17 cellular contexts compared by ENCODE assay signal in genomic region chrX:154058207-154058997, GRCh38. TPM values are rescaled to one million over a fixed set of nuclear protein-coding genes. Genes with fewer than 3 reads are reported as not detected.
DNase-seq lines count a peak whose midpoint lies in the region; ATAC-seq, FAIRE-seq and TF ChIP-seq lines count a peak whose summit lies in the region.
"Had no signal": no experiment of that assay in that cellular context is flagged by ENCODE, and none has a peak within 500 bp of the region (broad histone marks: within the 10 kb centered on the region; RNA-seq: fewer than 3 reads in every experiment).

No MANE protein-coding gene starts in this region.

- no peak for FAIRE-seq in astrocyte (lab: Jason Lieb, UNC)

- intact Hi-C loops in sciatic nerve (cut with DNase I) (no loop called here), esophagus squamous epithelium (cut with DNase I) (no loop called here)

- H4K20me1 ChIP-seq in astrocyte (ENCODE audit: insufficient read depth, low read length): peaks cover 73% of the 10 kb centered on the region

- ATAC-seq in sciatic nerve: peak; percentile 17
- no peak for ATAC-seq in HG03460 (IDR thresholded peaks at IDR 0.05; ENCODE audit: unreplicated experiment)
- ATAC-seq: A549, left lung had no signal

- H3K4me1 Mint-ChIP-seq in activated CD4-positive, alpha-beta T cell treated with anti-CD3 and anti-CD28 coated beads, Interleukin-2, amount 10 ng/mL, durations not matched to agents 7 days and 5 days: peaks cover 53% of the 10 kb centered on the region
- peaks cover under 1 to 38% (median 17%) of the 10 kb centered on the region in 3 donors for H3K4me1 Mint-ChIP-seq in IgD-negative memory B cell
- peaks cover 8% of the 10 kb centered on the region for H3K4me1 Mint-ChIP-seq in astrocyte (ENCODE audit: low read depth, unreplicated experiment)

- H3K9me3 ChIP-seq in astrocyte (ENCODE audit: insufficient read depth, low read depth, low read length): no peaks in the 10 kb centered on the region
- no peaks in the 10 kb centered on the region for H3K9me3 ChIP-seq in esophagus squamous epithelium
- H3K9me3 ChIP-seq: A549, left lung, prostate gland, SK-N-SH, spleen had no signal

- H3K27ac ChIP-seq in astrocyte (ENCODE audit: low read depth, low read length): no peak overlapping the region
- no peak overlapping the region for H3K27ac ChIP-seq in esophagus squamous epithelium
- H3K27ac ChIP-seq: A549, left lung had no signal

- H3K79me2 ChIP-seq in astrocyte (ENCODE audit: insufficient read depth, low read length): peaks cover 75% of the 10 kb centered on the region

- H3K4me2 ChIP-seq in astrocyte (ENCODE audit: low read length): peak overlapping the region; percentile 3
- H3K4me2 ChIP-seq: A549, SK-N-SH had no signal

- no peaks in the 10 kb centered on the region for H3K9me3 Mint-ChIP-seq in activated CD4-positive, alpha-beta T cell treated with anti-CD3 and anti-CD28 coated beads, Interleukin-2, amount 10 ng/mL, durations not matched to agents 7 days and 5 days
- H3K9me3 Mint-ChIP-seq in IgD-negative memory B cell (no peaks in the 10 kb centered on the region), astrocyte (ENCODE audit: unreplicated experiment) (no peaks in the 10 kb centered on the region)

- DNase-seq in activated CD4-positive, alpha-beta T cell treated with anti-CD3 and anti-CD28 coated beads, Interleukin-2, amount 50 U/mL, for 48 hours: peak; percentile 6 to 17
- DNase-seq in activated CD4-positive, alpha-beta T cell treated with anti-CD3 and anti-CD28 coated beads, Interleukin-2, amount 10 ng/mL, durations not matched to agents 7 days and 5 days: no peak
- DNase-seq in astrocyte (ENCODE audit: low read depth) (no peak), sciatic nerve (ENCODE audit: low spot score) (no peak), GM13977 (ENCODE audit: low spot score) (no peak), esophagus squamous epithelium (lab: John Stamatoyannopoulos, UW) (no peak)
- DNase-seq: activated CD8-positive, alpha-beta memory T cell treated with anti-CD3 and anti-CD28 coated beads for 24 hours; left lung; NCI-H1105 treated with DMSO at 0.1 percent for 48 hours; NCI-H82; SK-N-SH; spleen; stimulated activated naive CD4-positive, alpha-beta T cell had no signal

- no peak for TF ChIP-seq POLR2A in esophagus squamous epithelium (IDR thresholded peaks at IDR 0.05)

- no peaks in the 10 kb centered on the region for H3K27me3 ChIP-seq in astrocyte (ENCODE audit: insufficient read depth, low read length)
- H3K27me3 ChIP-seq in esophagus squamous epithelium: no peaks in the 10 kb centered on the region
- H3K27me3 ChIP-seq: left lung had no signal

- H3K9ac ChIP-seq in astrocyte (ENCODE audit: low read length): no peak overlapping the region
- H3K9ac ChIP-seq: SK-N-SH had no signal

- H3K4me1 ChIP-seq in astrocyte (ENCODE audit: insufficient read depth, low read length): peaks cover 8% of the 10 kb centered on the region
- peaks cover 0 to 68% (median 9%) of the 10 kb centered on the region in 3 donors for H3K4me1 ChIP-seq in esophagus squamous epithelium
- H3K4me1 ChIP-seq: prostate gland had no signal

- H3K4me3 ChIP-seq in astrocyte (ENCODE audit: insufficient read depth, low read depth, low read length) (no peak overlapping the region), esophagus squamous epithelium (no peak overlapping the region)
- H3K4me3 ChIP-seq: A549, left lung, prostate gland, spleen had no signal

- H3K27me3 Mint-ChIP-seq in activated CD4-positive, alpha-beta T cell treated with anti-CD3 and anti-CD28 coated beads, Interleukin-2, amount 10 ng/mL, durations not matched to agents 7 days and 5 days: no peaks in the 10 kb centered on the region
- H3K27me3 Mint-ChIP-seq in IgD-negative memory B cell (peaks cover 4% of the 10 kb centered on the region), astrocyte (ENCODE audit: low read depth, unreplicated experiment) (no peaks in the 10 kb centered on the region)

- H3K27ac Mint-ChIP-seq in activated CD4-positive, alpha-beta T cell treated with anti-CD3 and anti-CD28 coated beads, Interleukin-2, amount 10 ng/mL, durations not matched to agents 7 days and 5 days: no peak overlapping the region
- H3K27ac Mint-ChIP-seq in IgD-negative memory B cell: peak overlapping the region in 2 of 3 donors; percentile 5 to 46
- no peak overlapping the region for H3K27ac Mint-ChIP-seq in astrocyte (ENCODE audit: unreplicated experiment)

- in situ Hi-C loops in GM13977 (cut with MboI; ENCODE audit: low pct_unique_long_range_greater_than_20kb, low sequenced_read_pairs, unreplicated experiment): no loop called here

- H2AFZ ChIP-seq in astrocyte (ENCODE audit: low read depth, low read length): no peak overlapping the region

- CTCF ChIA-PET in activated CD4-positive, alpha-beta T cell treated with anti-CD3 and anti-CD28 coated beads, Interleukin-2, amount 10 ng/mL, durations not matched to agents 7 days and 5 days (lab: Charles Lee): interaction anchor here (1.2 kb wide), 1 partner anchor 90 kb away, joined by 3 read pairs; no protein-coding TSS in a partner anchor

- no peaks in the 10 kb centered on the region for H3K36me3 ChIP-seq in astrocyte (ENCODE audit: insufficient read depth, low read length)
- no peaks in the 10 kb centered on the region for H3K36me3 ChIP-seq in esophagus squamous epithelium
- H3K36me3 ChIP-seq: prostate gland had no signal

- TF ChIP-seq CTCF in astrocyte (IDR thresholded peaks at IDR 0.05; ENCODE audit: insufficient read depth, low read depth, low read length) (no peak), GM13977 (IDR thresholded peaks at IDR 0.05; ENCODE audit: extremely low read depth, insufficient read depth, missing control alignments) (no peak), esophagus squamous epithelium (IDR thresholded peaks at IDR 0.05) (no peak)

- H3K36me3 Mint-ChIP-seq in activated CD4-positive, alpha-beta T cell treated with anti-CD3 and anti-CD28 coated beads, Interleukin-2, amount 10 ng/mL, durations not matched to agents 7 days and 5 days (ENCODE audit: low read depth): peaks cover 26% of the 10 kb centered on the region
- H3K36me3 Mint-ChIP-seq in IgD-negative memory B cell: peaks cover 2% of the 10 kb centered on the region
- peaks cover 4% of the 10 kb centered on the region for H3K36me3 Mint-ChIP-seq in astrocyte (ENCODE audit: low read depth, unreplicated experiment)

- POLR2A ChIA-PET in activated CD4-positive, alpha-beta T cell treated with anti-CD3 and anti-CD28 coated beads, Interleukin-2, amount 10 ng/mL, durations not matched to agents 7 days and 5 days (lab: Charles Lee): no interaction called here

- no peak overlapping the region for H3K4me3 Mint-ChIP-seq in activated CD4-positive, alpha-beta T cell treated with anti-CD3 and anti-CD28 coated beads, Interleukin-2, amount 10 ng/mL, durations not matched to agents 7 days and 5 days
- H3K4me3 Mint-ChIP-seq in IgD-negative memory B cell: no peak overlapping the region
- no peak overlapping the region for H3K4me3 Mint-ChIP-seq in astrocyte (ENCODE audit: unreplicated experiment)

- WGBS in esophagus squamous epithelium, 2 donors: 67 to 80% methylated on average over 2 to 9 of the region's 11 CpGs

RNA-seq across cellular contexts. Expression of gene IRAK1, which starts 38.7 kb away (rescaled TPM):
- 100 to 1,000 TPM; 107 to 112 TPM for total RNA-seq in activated CD4-positive, alpha-beta T cell treated with anti-CD3 and anti-CD28 coated beads, Interleukin-2, amount 10 ng/mL, durations not matched to agents 7 days and 5 days
- 110 TPM for polyA plus RNA-seq in IgD-negative memory B cell
- total RNA-seq in astrocyte (67.6 and 69.6 TPM in 2 replicates), sciatic nerve (53.9 TPM), esophagus squamous epithelium (100 to 1,000 TPM in 2 of 4 donors, 10 to 100 TPM in 2; 73.5 to 117 (median 96.8) TPM)

RNA-seq across cellular contexts. Expression of gene MECP2, which starts 39.1 kb away (rescaled TPM):
- total RNA-seq in activated CD4-positive, alpha-beta T cell treated with anti-CD3 and anti-CD28 coated beads, Interleukin-2, amount 10 ng/mL, durations not matched to agents 7 days and 5 days: 10 to 100 TPM; 64.2 to 72.4 TPM
- polyA plus RNA-seq in IgD-negative memory B cell: 20.0 TPM
- 29.2 and 36.2 TPM in 2 replicates for total RNA-seq in astrocyte
- total RNA-seq in sciatic nerve: 85.6 TPM
- 10 to 100 TPM; 17.7 to 38.7 (median 25.4) TPM for total RNA-seq in esophagus squamous epithelium

Comparison
In these comparisons a context has a peak if more than half of its experiments do, and no peak if none do; other contexts are left out.
1. DNase-seq: peak in activated CD4-positive, alpha-beta T cell treated with anti-CD3 and anti-CD28 coated beads, Interleukin-2, amount 50 U/mL, for 48 hours (2 of 2); none in activated CD4-positive, alpha-beta T cell treated with anti-CD3 and anti-CD28 coated beads, Interleukin-2, amount 10 ng/mL, durations not matched to agents 7 days and 5 days (single experiment), astrocyte (single experiment), sciatic nerve (single experiment), GM13977 (single experiment) and esophagus squamous epithelium (single experiment).
2. H3K27ac Mint-ChIP-seq: peak in IgD-negative memory B cell (2 of 3); none in activated CD4-positive, alpha-beta T cell treated with anti-CD3 and anti-CD28 coated beads, Interleukin-2, amount 10 ng/mL, durations not matched to agents 7 days and 5 days (single experiment) and astrocyte (single experiment).